In genomic region chr2:239253264-239253663, GRCh38 we compare ENCODE assay signal across 8 cellular contexts.
DNase-seq lines count a peak whose midpoint lies in the region; ATAC-seq, FAIRE-seq and TF ChIP-seq lines count a peak whose summit lies in the region.

No MANE protein-coding gene starts in this region.

- FAIRE-seq in GM18507 (lab: Jason Lieb, UNC) = peak; percentile 73

- H3K27me3 Mint-ChIP-seq in nephron progenitor cell (ENCODE audit: low read depth, poor library complexity) = no peaks in the 10 kb centered on the region
- H3K27me3 Mint-ChIP-seq in activated CD4-positive, alpha-beta memory T cell treated with anti-CD3 and anti-CD28 coated beads for 36 hours = no peaks in the 10 kb centered on the region

- H3K27me3 ChIP-seq in uterus = no peaks in the 10 kb centered on the region

- peaks cover 32% of the 10 kb centered on the region for H3K36me3 Mint-ChIP-seq in nephron progenitor cell (ENCODE audit: low read depth)
- peaks cover 13% of the 10 kb centered on the region for H3K36me3 Mint-ChIP-seq in activated CD4-positive, alpha-beta memory T cell treated with anti-CD3 and anti-CD28 coated beads for 36 hours

- H3K9me3 Mint-ChIP-seq in nephron progenitor cell = peaks cover 14% of the 10 kb centered on the region
- H3K9me3 Mint-ChIP-seq in activated CD4-positive, alpha-beta memory T cell treated with anti-CD3 and anti-CD28 coated beads for 36 hours = peaks cover 8% of the 10 kb centered on the region

- H3K36me3 ChIP-seq in SK-N-MC (ENCODE audit: insufficient read depth, low read length) (no peaks in the 10 kb centered on the region), uterus (no peaks in the 10 kb centered on the region)

- H3K27ac Mint-ChIP-seq in nephron progenitor cell = peak overlapping the region; percentile 23
- H3K27ac Mint-ChIP-seq in activated CD4-positive, alpha-beta memory T cell treated with anti-CD3 and anti-CD28 coated beads for 36 hours = no peak overlapping the region

- H3K4me3 ChIP-seq in SK-N-MC (peak overlapping the region; percentile 28), uterus (no peak overlapping the region)

- CTCF ChIA-PET in activated CD4-positive, alpha-beta memory T cell treated with anti-CD3 and anti-CD28 coated beads for 36 hours (lab: Charles Lee) = interaction anchor here (0.5 kb wide), 1 partner anchor 15 kb away, joined by 3 read pairs; no protein-coding TSS in a partner anchor

- TF ChIP-seq POLR2A in uterus (IDR thresholded peaks at IDR 0.05) = no peak

- H3K4me1 Mint-ChIP-seq in nephron progenitor cell = peaks cover 76% of the 10 kb centered on the region
- H3K4me1 Mint-ChIP-seq in activated CD4-positive, alpha-beta memory T cell treated with anti-CD3 and anti-CD28 coated beads for 36 hours (ENCODE audit: low read depth) = peaks cover 64% of the 10 kb centered on the region

- H3K9ac ChIP-seq in SK-N-MC (ENCODE audit: insufficient read length) = no peak overlapping the region

- intact Hi-C loops in uterus (cut with DNase I; ENCODE audit: low total_unique reads) = no loop called here
- intact Hi-C loops in activated CD4-positive, alpha-beta memory T cell treated with anti-CD3 and anti-CD28 coated beads for 36 hours (cut with micrococcal nuclease) = no loop called here

- POLR2A ChIA-PET in activated CD4-positive, alpha-beta memory T cell treated with anti-CD3 and anti-CD28 coated beads for 36 hours (lab: Charles Lee) = no interaction called here

- H3K4me1 ChIP-seq in uterus = no peaks in the 10 kb centered on the region

- 0 out of 2 replicates have a peak, but pooled peaks cover 8% of the 10 kb centered on the region for H3K9me3 ChIP-seq in SK-N-MC (ENCODE audit: low read depth, low read length)
- peaks cover 0 to 8% of the 10 kb centered on the region in 2 donors for H3K9me3 ChIP-seq in uterus

- DNase-seq in GM18507 (ENCODE audit: extremely low spot score, insufficient read length, low read depth) = peak; percentile 36
- DNase-seq in SK-N-MC (ENCODE audit: low read depth, low spot score) = no peak
- DNase-seq in nephron progenitor cell = no peak
- DNase-seq in uterus = no peak
- no peak for DNase-seq in HCEC 1CT
- no peak for DNase-seq in activated CD4-positive, alpha-beta memory T cell treated with anti-CD3 and anti-CD28 coated beads for 36 hours
- DNase-seq in activated CD4-positive, alpha-beta T cell treated with anti-CD3 and anti-CD28 coated beads, Interleukin-2, amount 50 U/mL, for 1 hour = no peak

- ATAC-seq in HG02623 (IDR thresholded peaks at IDR 0.05; ENCODE audit: unreplicated experiment) = peak; percentile 43

- H3K27ac ChIP-seq in SK-N-MC = no peak overlapping the region
- no peak overlapping the region for H3K27ac ChIP-seq in uterus

- no peak overlapping the region for H3K4me3 Mint-ChIP-seq in nephron progenitor cell
- no peak overlapping the region for H3K4me3 Mint-ChIP-seq in activated CD4-positive, alpha-beta memory T cell treated with anti-CD3 and anti-CD28 coated beads for 36 hours

- no peak for TF ChIP-seq CTCF in nephron progenitor cell (IDR thresholded peaks at IDR 0.05)
- TF ChIP-seq CTCF in uterus (IDR thresholded peaks at IDR 0.05) = no peak
